Comparison of ENCODE assay signal across 8 cellular contexts in the genomic region with DNA sequence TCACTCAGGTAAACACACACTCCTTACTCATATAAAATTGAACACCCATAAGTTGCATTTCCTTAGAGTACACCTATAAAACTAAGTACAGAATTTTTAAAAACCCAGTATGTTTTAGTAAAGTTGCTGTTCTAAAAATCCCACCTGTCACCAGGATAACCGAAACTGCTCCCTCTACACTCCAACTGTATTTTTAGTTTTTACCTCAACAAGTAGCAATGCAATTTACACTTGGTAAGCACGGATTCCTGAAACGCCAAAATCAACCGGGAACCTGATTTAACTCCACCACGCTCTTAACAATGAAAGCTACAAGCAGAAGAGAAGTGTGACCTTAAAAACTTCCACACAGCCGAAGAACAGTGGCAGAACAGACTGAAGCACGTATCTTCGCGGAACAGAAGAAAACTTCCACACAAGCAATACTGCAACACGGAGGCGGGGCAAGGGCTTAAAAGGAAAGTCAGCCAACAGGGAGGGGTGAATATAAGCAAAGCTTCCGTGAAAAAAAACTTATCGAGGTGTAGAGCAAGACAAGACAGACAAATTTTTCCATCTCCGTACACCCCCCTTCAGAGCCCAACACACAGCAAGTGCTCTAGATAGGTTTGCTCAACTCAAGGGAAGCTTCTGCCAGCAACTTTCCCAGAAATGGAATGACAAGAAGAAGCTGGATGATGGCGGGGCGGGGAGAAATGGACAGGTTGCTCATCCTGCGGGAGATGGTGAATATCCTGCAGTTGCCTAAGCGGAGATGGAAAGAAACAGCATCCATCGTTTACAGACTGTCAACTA. TPM values are rescaled to one million over a fixed set of nuclear protein-coding genes. Genes with fewer than 3 reads are reported as not detected.
A peak's percentile ranks its signal among the peaks of the same experiment; 100 is the strongest.
DNase-seq lines count a peak whose midpoint lies in the region; ATAC-seq and TF ChIP-seq lines count a peak whose summit lies in the region.

No MANE protein-coding gene starts in this region.

- H3K9me3 ChIP-seq in OCI-LY7 (ENCODE audit: low read length), result no peaks in the 10 kb centered on the region
- no peaks in the 10 kb centered on the region for H3K9me3 ChIP-seq in stomach

- no peaks in the 10 kb centered on the region for H3K9me2 ChIP-seq in OCI-LY7 (ENCODE audit: insufficient read depth, low read length)

- TF ChIP-seq CTCF in OCI-LY7 (conservative IDR thresholded peaks at IDR 0.05; ENCODE audit: low read length) (no peak), nephron progenitor cell (IDR thresholded peaks at IDR 0.05) (no peak), stomach (IDR thresholded peaks at IDR 0.05) (no peak)

- H3K4me3 Mint-ChIP-seq in activated T-cell treated with anti-CD3 and anti-CD28 coated beads, Interleukin-2, amount 50 U/mL, for 4 hours, result peak overlapping the region; percentile 96
- peak overlapping the region; percentile 92 for H3K4me3 Mint-ChIP-seq in nephron progenitor cell

- no peak overlapping the region for H2AFZ ChIP-seq in OCI-LY7 (ENCODE audit: low read length)

- H3K4me2 ChIP-seq in OCI-LY7 (ENCODE audit: low read length), result peak overlapping the region; percentile 97

- H3K27ac ChIP-seq in OCI-LY7 (ENCODE audit: low read depth, low read length, poor library complexity, severe bottlenecking), result peak overlapping the region; percentile 47
- peak overlapping the region; percentile 90 to 98 (median 95) for H3K27ac ChIP-seq in stomach

- peaks cover 51% of the 10 kb centered on the region for H3K4me1 Mint-ChIP-seq in activated T-cell treated with anti-CD3 and anti-CD28 coated beads, Interleukin-2, amount 50 U/mL, for 4 hours (ENCODE audit: low read depth)
- peaks cover 45% of the 10 kb centered on the region for H3K4me1 Mint-ChIP-seq in nephron progenitor cell

- WGBS in stomach, 5 donors, result 0 to 1% (median 1%) methylated on average over 19 of the region's 19 CpGs

- H3K4me1 ChIP-seq in OCI-LY7 (ENCODE audit: insufficient read depth, low read length, poor library complexity, severe bottlenecking) (peaks cover 30% of the 10 kb centered on the region), stomach (peaks cover 32 to 57% (median 46%) of the 10 kb centered on the region in 4 donors)

- no peaks in the 10 kb centered on the region for H3K27me3 ChIP-seq in stomach

- peaks cover 26% of the 10 kb centered on the region; the same call in 1 of the 2 replicates for H3K36me3 ChIP-seq in OCI-LY7 (ENCODE audit: insufficient read depth, low read length)
- no peaks in the 10 kb centered on the region for H3K36me3 ChIP-seq in stomach

- DNase-seq in NCI-H146 (lab: John Stamatoyannopoulos, UW), result peak; percentile 36
- DNase-seq in NCI-H146 treated with DMSO at 0.1 percent for 48 hours (lab: John Stamatoyannopoulos, UW; ENCODE audit: unreplicated experiment), result no peak
- peak; percentile 64 for DNase-seq in OCI-LY7 (ENCODE audit: low spot score)
- DNase-seq in activated T-cell treated with anti-CD3 and anti-CD28 coated beads, Interleukin-2, amount 50 U/mL, for 4 hours, result peak; percentile 69
- peak; percentile 38 for DNase-seq in fibroblast of gingiva (ENCODE audit: low read depth)
- DNase-seq in nephron progenitor cell, result peak; percentile 19
- DNase-seq in stomach, result peak; percentile 65
- DNase-seq in NCI-H748 treated with DMSO at 0.1 percent for 48 hours (lab: John Stamatoyannopoulos, UW), result no peak

- TF ChIP-seq EP300 in stomach (IDR thresholded peaks at IDR 0.05), result no peak

- H3K9me3 Mint-ChIP-seq in activated T-cell treated with anti-CD3 and anti-CD28 coated beads, Interleukin-2, amount 50 U/mL, for 4 hours, result no peaks in the 10 kb centered on the region
- no peaks in the 10 kb centered on the region for H3K9me3 Mint-ChIP-seq in nephron progenitor cell

- peaks cover 38% of the 10 kb centered on the region for H4K20me1 ChIP-seq in OCI-LY7 (ENCODE audit: insufficient read depth, low read length)

- CTCF ChIA-PET in OCI-LY7 (lab: Charles Lee; ENCODE audit: unreplicated experiment), result interaction anchor here (0.5 kb wide), 1 partner anchor 40 kb away, joined by 3 read pairs; no protein-coding TSS in a partner anchor

- POLR2A ChIA-PET in OCI-LY7 (lab: Charles Lee), result no interaction called here

- H3K79me2 ChIP-seq in OCI-LY7 (ENCODE audit: insufficient read depth, low read depth, low read length), result peaks cover 57% of the 10 kb centered on the region

- H3K27me3 Mint-ChIP-seq in activated T-cell treated with anti-CD3 and anti-CD28 coated beads, Interleukin-2, amount 50 U/mL, for 4 hours (ENCODE audit: low read depth), result no peaks in the 10 kb centered on the region
- H3K27me3 Mint-ChIP-seq in nephron progenitor cell (ENCODE audit: low read depth, poor library complexity), result peaks cover 7% of the 10 kb centered on the region

- H3K36me3 Mint-ChIP-seq in activated T-cell treated with anti-CD3 and anti-CD28 coated beads, Interleukin-2, amount 50 U/mL, for 4 hours (ENCODE audit: insufficient read depth), result peaks cover 8% of the 10 kb centered on the region
- H3K36me3 Mint-ChIP-seq in nephron progenitor cell (ENCODE audit: low read depth), result peaks cover 8% of the 10 kb centered on the region

- no peak for TF ChIP-seq POLR2A in stomach (IDR thresholded peaks at IDR 0.05)

- intact Hi-C loops in OCI-LY7 (cut with micrococcal nuclease; ENCODE audit: unreplicated experiment) (no loop called here), stomach (cut with DNase I; ENCODE audit: low total_unique reads) (no loop called here)

- peak; percentile 27 to 34 for ATAC-seq in activated T-cell treated with anti-CD3 and anti-CD28 coated beads, Interleukin-2, amount 50 U/mL, for 4 hours

- H3K4me3 ChIP-seq in OCI-LY7 (ENCODE audit: low read depth, low read length, poor library complexity, severe bottlenecking) (peak overlapping the region; percentile 75), stomach (peak overlapping the region; percentile 83 to 94 (median 91))

- TSS peak; percentile 55 for BruUV-seq in OCI-LY7 (replicated peaks; lab: Mats Ljungman, UMichigan)

- peak overlapping the region; percentile 89 for H3K27ac Mint-ChIP-seq in nephron progenitor cell

RNA-seq across cellular contexts. Expression of gene STAU1, which starts 1.4 kb away (rescaled TPM):
- 36.8 and 40.7 TPM in 2 replicates for total RNA-seq in OCI-LY7 (2014; rRNA removed; shearing (Covaris generic))
- total RNA-seq in OCI-LY7 (2022), result 66.8 and 70.2 TPM in 2 replicates
- 10 to 100 TPM; 66.4 to 79.0 (median 74.2) TPM for total RNA-seq in activated T-cell treated with anti-CD3 and anti-CD28 coated beads, Interleukin-2, amount 50 U/mL, for 4 hours
- total RNA-seq in stomach, result 100 to 1,000 TPM in 1 of 5 donors, 10 to 100 TPM in 4; 33.9 to 129 (median 77.3) TPM
- 10 to 100 TPM; 33.0 to 59.3 (median 38.4) TPM for polyA plus RNA-seq in stomach

RNA-seq across cellular contexts. Expression of gene DDX27, which starts 32.5 kb away (rescaled TPM):
- total RNA-seq in OCI-LY7 (2014; rRNA removed; shearing (Covaris generic)), result 48.2 and 53.9 TPM in 2 replicates
- 54.3 and 57.0 TPM in 2 replicates for total RNA-seq in OCI-LY7 (2022)
- 10 to 100 TPM; 89.6 to 94.8 (median 93.1) TPM for total RNA-seq in activated T-cell treated with anti-CD3 and anti-CD28 coated beads, Interleukin-2, amount 50 U/mL, for 4 hours
- 10 to 100 TPM; 11.7 to 38.2 (median 36.2) TPM for total RNA-seq in stomach
- polyA plus RNA-seq in stomach, result 10 to 100 TPM; 21.0 to 21.5 (median 21.4) TPM

Comparison
In these comparisons a context has a peak if more than half of its experiments do, and no peak if none do; other contexts are left out.
1. DNase-seq: peak in NCI-H146 (single experiment), OCI-LY7 (single experiment), activated T-cell treated with anti-CD3 and anti-CD28 coated beads, Interleukin-2, amount 50 U/mL, for 4 hours (single experiment), fibroblast of gingiva (single experiment), nephron progenitor cell (single experiment) and stomach (single experiment); none in NCI-H146 treated with DMSO at 0.1 percent for 48 hours (single experiment) and NCI-H748 treated with DMSO at 0.1 percent for 48 hours (single experiment).